28 cellular contexts compared by ENCODE assay signal in genomic region chr2:147621656-147622197, GRCh38.
"Had no signal": no experiment of that assay in that cellular context is flagged by ENCODE, and none has a peak within 500 bp of the region (broad histone marks: within the 10 kb centered on the region; RNA-seq: fewer than 3 reads in every experiment).

No MANE protein-coding gene starts in this region.

- H3K27ac ChIP-seq: neural progenitor cell, ovary, parathyroid adenoma, psoas muscle, right lobe of liver, sigmoid colon, stomach, thoracic aorta, thyroid gland, tibial nerve, upper lobe of left lung, vagina had no signal

- H3K9me3 ChIP-seq: ovary, psoas muscle, right lobe of liver, sigmoid colon, stomach, thoracic aorta, thyroid gland, tibial nerve, upper lobe of left lung, vagina had no signal

- H3K27me3 ChIP-seq: neural progenitor cell, ovary, right lobe of liver, sigmoid colon, stomach, thyroid gland, tibial nerve, upper lobe of left lung, vagina had no signal

- H3K36me3 Mint-ChIP-seq: natural killer cell treated with Interleukin-12 subunit alpha and Interleukin-12 subunit beta and Interleukin-15 and Interleukin-18, amount 100 ng/mL, for 72 hours; neural progenitor cell; stimulated activated effector memory CD8-positive, alpha-beta T cell treated with anti-CD3 and anti-CD28 coated beads, Interleukin-12 subunit alpha, Interleukin-12 subunit beta, amount 100 ng/mL, for 72 hours; stimulated activated naive B cell treated with anti-CD40 and anti-IgM and Interleukin-4, amounts not matched to agents 10 μg/mL and 1 μg/mL and 100 μg/mL, for 72 hours had no signal

- DNase-seq: nephron progenitor cell; occipital lobe; ovary; posterior cingulate gyrus; psoas muscle; right cardiac atrium; right lobe of liver; sigmoid colon; small intestine; stimulated activated CD4-positive, alpha-beta T cell treated with anti-CD3 and anti-CD28 coated beads, Interleukin-15, amount 100 ng/mL, for 24 hours; stimulated activated CD4-positive, alpha-beta T cell treated with anti-CD3 and anti-CD28 coated beads, Interleukin-2, amount 100 ng/mL, for 24 hours; stimulated activated CD4-positive, alpha-beta T cell treated with anti-CD3 and anti-CD28 coated beads, Interleukin-2, amount 100 ng/mL, for 48 hours; stimulated activated CD4-positive, alpha-beta T cell treated with anti-CD3 and anti-CD28 coated beads, Interleukin-4, amount 100 ng/mL, for 24 hours; stimulated activated naive B cell treated with anti-CD40 and anti-IgM and Interleukin-4, amounts not matched to agents 10 μg/mL and 1 μg/mL and 100 μg/mL, for 72 hours; stimulated activated naive CD4-positive, alpha-beta T cell treated with Interleukin-2 at 50 U/mL for 16 hours; stomach; thyroid gland; trophoblast cell; upper lobe of left lung had no signal

- H3K4me3 ChIP-seq: neural progenitor cell, ovary, psoas muscle, right lobe of liver, sigmoid colon, stomach, thoracic aorta, thyroid gland, tibial nerve, upper lobe of left lung, vagina had no signal

- H3K36me3 ChIP-seq: neural progenitor cell, ovary, right lobe of liver, sigmoid colon, stomach, thoracic aorta, thyroid gland, tibial nerve, upper lobe of left lung, vagina had no signal

- H3K27me3 Mint-ChIP-seq: stimulated activated naive B cell treated with anti-CD40 and anti-IgM and Interleukin-4, amounts not matched to agents 10 μg/mL and 1 μg/mL and 100 μg/mL, for 72 hours; stimulated activated naive CD8-positive, alpha-beta T cell treated with anti-CD3 and anti-CD28 coated beads, Interleukin-15, Interleukin-2, amounts not matched to agents 100 ng/mL and 50 ng/mL, for 24 hours had no signal

- H3K4me1 ChIP-seq: neural progenitor cell, parathyroid adenoma, psoas muscle, right lobe of liver, sigmoid colon, stomach, thyroid gland, tibial nerve, upper lobe of left lung, vagina had no signal

- H3K4me1 Mint-ChIP-seq: neural progenitor cell; stimulated activated effector memory CD8-positive, alpha-beta T cell treated with anti-CD3 and anti-CD28 coated beads, Interleukin-12 subunit alpha, Interleukin-12 subunit beta, amount 100 ng/mL, for 72 hours had no signal

- H3K4me3 Mint-ChIP-seq: natural killer cell treated with Interleukin-12 subunit alpha and Interleukin-12 subunit beta and Interleukin-15 and Interleukin-18, amount 100 ng/mL, for 72 hours; nephron progenitor cell; neural progenitor cell; stimulated activated effector memory CD8-positive, alpha-beta T cell treated with anti-CD3 and anti-CD28 coated beads, Interleukin-12 subunit alpha, Interleukin-12 subunit beta, amount 100 ng/mL, for 72 hours; stimulated activated naive B cell treated with anti-CD40 and anti-IgM and Interleukin-4, amounts not matched to agents 10 μg/mL and 1 μg/mL and 100 μg/mL, for 72 hours; stimulated activated naive CD8-positive, alpha-beta T cell treated with anti-CD3 and anti-CD28 coated beads, Interleukin-15, Interleukin-2, amounts not matched to agents 100 ng/mL and 50 ng/mL, for 24 hours had no signal

- H3K9me3 Mint-ChIP-seq: natural killer cell treated with Interleukin-12 subunit alpha and Interleukin-12 subunit beta and Interleukin-15 and Interleukin-18, amount 100 ng/mL, for 72 hours; nephron progenitor cell; stimulated activated effector memory CD8-positive, alpha-beta T cell treated with anti-CD3 and anti-CD28 coated beads, Interleukin-12 subunit alpha, Interleukin-12 subunit beta, amount 100 ng/mL, for 72 hours; stimulated activated naive B cell treated with anti-CD40 and anti-IgM and Interleukin-4, amounts not matched to agents 10 μg/mL and 1 μg/mL and 100 μg/mL, for 72 hours; stimulated activated naive CD8-positive, alpha-beta T cell treated with anti-CD3 and anti-CD28 coated beads, Interleukin-15, Interleukin-2, amounts not matched to agents 100 ng/mL and 50 ng/mL, for 24 hours had no signal

- H3K27ac Mint-ChIP-seq: natural killer cell treated with Interleukin-12 subunit alpha and Interleukin-12 subunit beta and Interleukin-15 and Interleukin-18, amount 100 ng/mL, for 72 hours; nephron progenitor cell; neural progenitor cell; progenitor cell of endocrine pancreas; stimulated activated effector memory CD8-positive, alpha-beta T cell treated with anti-CD3 and anti-CD28 coated beads, Interleukin-12 subunit alpha, Interleukin-12 subunit beta, amount 100 ng/mL, for 72 hours; stimulated activated naive B cell treated with anti-CD40 and anti-IgM and Interleukin-4, amounts not matched to agents 10 μg/mL and 1 μg/mL and 100 μg/mL, for 72 hours; stimulated activated naive CD8-positive, alpha-beta T cell treated with anti-CD3 and anti-CD28 coated beads, Interleukin-15, Interleukin-2, amounts not matched to agents 100 ng/mL and 50 ng/mL, for 24 hours had no signal
